In genomic region chr11:128222245-128222959, GRCh38 we compare ENCODE assay signal across 19 cellular contexts.
DNase-seq lines count a peak whose midpoint lies in the region; ATAC-seq and TF ChIP-seq lines count a peak whose summit lies in the region.
"Had no signal": no experiment of that assay in that cellular context is flagged by ENCODE, and none has a peak within 500 bp of the region (broad histone marks: within the 10 kb centered on the region; RNA-seq: fewer than 3 reads in every experiment).

No MANE protein-coding gene starts in this region.

- H3K4me3 ChIP-seq in lower lobe of right lung (no peak overlapping the region), retinal pigment epithelial cell (ENCODE audit: low read length) (no peak overlapping the region)

- intact Hi-C loops in lower lobe of right lung (cut with DNase I): no loop called here

- H3K9me3 ChIP-seq in lower lobe of right lung: no peaks in the 10 kb centered on the region
- H3K9me3 ChIP-seq: BE2C had no signal

- DNase-seq in EH (ENCODE audit: low read depth): peak; percentile 35
- DNase-seq in astrocyte of the hippocampus (ENCODE audit: low read depth, low spot score): peak; percentile 16
- DNase-seq in lower lobe of right lung: no peak
- DNase-seq in retinal pigment epithelial cell (ENCODE audit: low read depth): peak; percentile 39
- DNase-seq in activated naive CD4-positive, alpha-beta T cell (lab: John Stamatoyannopoulos, UW): no peak
- DNase-seq in DMS79 (lab: John Stamatoyannopoulos, UW): no peak
- no peak for DNase-seq in CD1c-positive myeloid dendritic cell (ENCODE audit: extremely low spot score)
- DNase-seq: BE2C; CD4-positive, alpha-beta T cell; DMS53; GOT3; NCI-H1105 treated with DMSO at 0.1 percent for 48 hours; NCI-H1694; NCI-H2081 treated with DMSO at 0.1 percent for 48 hours; NCI-H510A; NCI-H748 treated with DMSO at 0.1 percent for 48 hours; NK-92 treated with Interleukin-12 subunit alpha and Interleukin-12 subunit beta, amount 100 ng/mL, for 24 hours; Right ventricle myocardium superior had no signal

- no peaks in the 10 kb centered on the region for H3K36me3 ChIP-seq in lower lobe of right lung
- H3K36me3 ChIP-seq: BE2C had no signal

- TF ChIP-seq CTCF in lower lobe of right lung (IDR thresholded peaks at IDR 0.05): no peak
- TF ChIP-seq CTCF in retinal pigment epithelial cell (conservative IDR thresholded peaks at IDR 0.05; ENCODE audit: low read depth, low read length): no peak

- ATAC-seq in lower lobe of right lung: peak; percentile 32 to 62
- ATAC-seq: HCT116 had no signal

- H3K4me1 ChIP-seq in lower lobe of right lung: no peaks in the 10 kb centered on the region
- H3K4me1 ChIP-seq: BE2C had no signal

- no peak overlapping the region for H3K27ac ChIP-seq in lower lobe of right lung

- H3K27me3 ChIP-seq in lower lobe of right lung (ENCODE audit: low read depth): no peaks in the 10 kb centered on the region
- H3K27me3 ChIP-seq: BE2C had no signal

Comparison
In these comparisons a context has a peak if more than half of its experiments do, and no peak if none do; other contexts are left out.
1. DNase-seq: peak in EH (single experiment), astrocyte of the hippocampus (single experiment) and retinal pigment epithelial cell (single experiment); none in lower lobe of right lung (single experiment), activated naive CD4-positive, alpha-beta T cell (0 of 4), DMS79 (single experiment) and CD1c-positive myeloid dendritic cell (single experiment).